In genomic region chr5:123209163-123210013, GRCh38 we compare ENCODE assay signal across 8 cellular contexts.
DNase-seq lines count a peak whose midpoint lies in the region; ATAC-seq and TF ChIP-seq lines count a peak whose summit lies in the region.

No MANE protein-coding gene starts in this region.

- H3K4me3 Mint-ChIP-seq in endothelial cell (ENCODE audit: unreplicated experiment), result no peak overlapping the region

- peak; percentile 88 for ATAC-seq in GM21717 (IDR thresholded peaks at IDR 0.05; ENCODE audit: unreplicated experiment)

- TF ChIP-seq POLR2A in suprapubic skin (IDR thresholded peaks at IDR 0.05), result no peak

- peaks cover under 1% of the 10 kb centered on the region for H3K4me1 Mint-ChIP-seq in endothelial cell (ENCODE audit: unreplicated experiment)

- no peaks in the 10 kb centered on the region for H3K9me3 ChIP-seq in suprapubic skin

- 70% methylated on average over 3 of the region's 3 CpGs for WGBS in suprapubic skin

- no peaks in the 10 kb centered on the region for H3K36me3 ChIP-seq in suprapubic skin

- DNase-seq in AG08396 (ENCODE audit: low spot score) (peak; percentile 57), MV-4-11 (lab: John Stamatoyannopoulos, UW) (peak; percentile 67), fibroblast of peridontal ligament (ENCODE audit: extremely low read depth) (peak; percentile 85), hippocampal formation (lab: John Stamatoyannopoulos, UW) (no peak), endothelial cell (ENCODE audit: low spot score) (no peak), suprapubic skin (ENCODE audit: low spot score in 2 of 2) (no peak)
- no peak for DNase-seq in stimulated activated CD4-positive, alpha-beta T cell treated with anti-CD3 and anti-CD28 coated beads, Interleukin-15, amount 100 ng/mL, for 24 hours

- no peaks in the 10 kb centered on the region for H3K27me3 Mint-ChIP-seq in endothelial cell (ENCODE audit: unreplicated experiment)

- H3K4me3 ChIP-seq in suprapubic skin, result no peak overlapping the region

- H3K27ac ChIP-seq in suprapubic skin, result no peak overlapping the region

- no peak for TF ChIP-seq CTCF in endothelial cell (IDR thresholded peaks at IDR 0.05; ENCODE audit: unreplicated experiment)
- no peak for TF ChIP-seq CTCF in suprapubic skin (IDR thresholded peaks at IDR 0.05)

- no peaks in the 10 kb centered on the region for H3K4me1 ChIP-seq in suprapubic skin

- H3K27ac Mint-ChIP-seq in endothelial cell (ENCODE audit: unreplicated experiment), result no peak overlapping the region

- no peak for TF ChIP-seq EP300 in suprapubic skin (IDR thresholded peaks at IDR 0.05)

- no peaks in the 10 kb centered on the region for H3K36me3 Mint-ChIP-seq in endothelial cell (ENCODE audit: low read depth, unreplicated experiment)

- H3K27me3 ChIP-seq in suprapubic skin, result no peaks in the 10 kb centered on the region

- no peaks in the 10 kb centered on the region for H3K9me3 Mint-ChIP-seq in endothelial cell (ENCODE audit: unreplicated experiment)

Comparison
In these comparisons a context has a peak if more than half of its experiments do, and no peak if none do; other contexts are left out.
1. DNase-seq: peak in AG08396 (single experiment), MV-4-11 (single experiment) and fibroblast of peridontal ligament (single experiment); none in hippocampal formation (0 of 2), endothelial cell (single experiment), stimulated activated CD4-positive, alpha-beta T cell treated with anti-CD3 and anti-CD28 coated beads, Interleukin-15, amount 100 ng/mL, for 24 hours (single experiment) and suprapubic skin (0 of 2).